In genomic region chr1:37056201-37056764, GRCh38 we compare ENCODE assay signal across 18 cellular contexts. TPM values are rescaled to one million over a fixed set of nuclear protein-coding genes. Genes with fewer than 3 reads are reported as not detected.
DNase-seq lines count a peak whose midpoint lies in the region; ATAC-seq and TF ChIP-seq lines count a peak whose summit lies in the region.
"Had no signal": no experiment of that assay in that cellular context is flagged by ENCODE, and none has a peak within 500 bp of the region (broad histone marks: within the 10 kb centered on the region; RNA-seq: fewer than 3 reads in every experiment).

No MANE protein-coding gene starts in this region.

- H3K4me1 Mint-ChIP-seq in GM23338 = peaks cover 24% of the 10 kb centered on the region
- H3K4me1 Mint-ChIP-seq: T-helper 17 cell had no signal

- H3K27ac Mint-ChIP-seq in GM23338 = no peak overlapping the region
- H3K27ac Mint-ChIP-seq: T-helper 17 cell had no signal

- peaks cover 7% of the 10 kb centered on the region for H3K27me3 Mint-ChIP-seq in GM23338 (ENCODE audit: insufficient read depth, low read depth, poor library complexity)

- H3K27ac ChIP-seq in GM23338 (ENCODE audit: low read depth) = no peak overlapping the region
- no peak overlapping the region for H3K27ac ChIP-seq in gastrocnemius medialis
- H3K27ac ChIP-seq: KMS-11, thoracic aorta had no signal

- no peaks in the 10 kb centered on the region for H3F3A ChIP-seq in GM23338 (replicated peaks; ENCODE audit: low read depth)

- H3K4me3 Mint-ChIP-seq in GM23338 = no peak overlapping the region
- H3K4me3 Mint-ChIP-seq: T-helper 17 cell had no signal

- no peaks in the 10 kb centered on the region for H3K79me2 ChIP-seq in GM23338 (replicated peaks; ENCODE audit: insufficient read depth)

- peak; percentile 74 for ATAC-seq in GM23338
- ATAC-seq in gastrocnemius medialis = no peak
- ATAC-seq: activated CD4-positive, CD25-positive, alpha-beta regulatory T cell treated with anti-CD3 and anti-CD28 coated beads, Interleukin-2, amount 50 U/mL, for 24 hours; T-helper 17 cell had no signal

- in situ Hi-C loops in gastrocnemius medialis (cut with MboI; ENCODE audit: low sequenced_read_pairs in 4 of 4) = no loop called here

- H3K4me1 ChIP-seq in GM23338 (ENCODE audit: insufficient read depth) = peaks cover 8% of the 10 kb centered on the region; the same call in 1 of the 2 replicates
- no peaks in the 10 kb centered on the region for H3K4me1 ChIP-seq in gastrocnemius medialis

- H3K36me3 ChIP-seq in GM23338 (ENCODE audit: insufficient read depth) = no peaks in the 10 kb centered on the region
- no peaks in the 10 kb centered on the region for H3K36me3 ChIP-seq in gastrocnemius medialis
- H3K36me3 ChIP-seq: thoracic aorta had no signal

- no peaks in the 10 kb centered on the region for H3K9me2 ChIP-seq in GM23338 (ENCODE audit: insufficient read depth)

- H3K4me3 ChIP-seq in GM23338 (no peak overlapping the region), gastrocnemius medialis (no peak overlapping the region)
- H3K4me3 ChIP-seq: thoracic aorta had no signal

- intact Hi-C loops in gastrocnemius medialis (cut with DNase I; ENCODE audit: low total_unique reads) = no loop called here

- DNase-seq in GM23338 (ENCODE audit: low spot score) (no peak), NCI-H2029 (lab: John Stamatoyannopoulos, UW) (peak; percentile 94), NCI-H524 treated with DMSO at 0.1 percent for 48 hours (lab: John Stamatoyannopoulos, UW) (peak; percentile 83), iPS-NIHi7 (ENCODE audit: extremely low spot score) (peak; percentile 26), kidney glomerular epithelial cell (lab: John Stamatoyannopoulos, UW) (no peak), gastrocnemius medialis (no peak), dedifferentiated amniotic fluid mesenchymal stem cell (ENCODE audit: extremely low spot score) (no peak)
- no peak for DNase-seq in activated naive CD4-positive, alpha-beta T cell (lab: John Stamatoyannopoulos, UW)
- DNase-seq: activated CD8-positive, alpha-beta memory T cell treated with anti-CD3 and anti-CD28 coated beads, Interleukin-2, amount 50 U/mL, for 48 hours; activated gamma-delta T cell treated with Interleukin-2 at 50 U/mL for 16 hours; kidney; Right ventricle myocardium superior; T-helper 17 cell had no signal

- no peak overlapping the region for H3K4me2 ChIP-seq in GM23338
- H3K4me2 ChIP-seq: KMS-11 had no signal

- H3K27me3 ChIP-seq in GM23338 (ENCODE audit: insufficient read depth) (no peaks in the 10 kb centered on the region), gastrocnemius medialis (no peaks in the 10 kb centered on the region)

- H3K36me3 Mint-ChIP-seq in GM23338 (ENCODE audit: low read depth) = no peaks in the 10 kb centered on the region

- no peaks in the 10 kb centered on the region for H3K9me3 ChIP-seq in gastrocnemius medialis
- H3K9me3 ChIP-seq: thoracic aorta had no signal

- H2AFZ ChIP-seq in GM23338 = peak overlapping the region; percentile 69

- H4K20me1 ChIP-seq in GM23338 (replicated peaks; ENCODE audit: insufficient read depth) = no peaks in the 10 kb centered on the region

- no peak for TF ChIP-seq POLR2A in gastrocnemius medialis (IDR thresholded peaks at IDR 0.05)

- TF ChIP-seq CTCF in GM23338 (conservative IDR thresholded peaks at IDR 0.05; ENCODE audit: low read depth in 2 of 2) = no peak
- no peak for TF ChIP-seq CTCF in gastrocnemius medialis (IDR thresholded peaks at IDR 0.05 in 4 of 5, conservative IDR thresholded peaks at IDR 0.05 in 1 of 5)

- no peaks in the 10 kb centered on the region for H3K9me3 Mint-ChIP-seq in GM23338

TF ChIP-seq in GM23338, 12 proteins besides CTCF, POLR2A, EP300 and RAD21:
- TF ChIP-seq EZH2phosphoT487 (IDR thresholded peaks at IDR 0.05; ENCODE audit: unreplicated experiment) (no peak), ZNF462 (CRISPR knock-in tag; IDR thresholded peaks at IDR 0.05) (no peak), CREB1 (CRISPR knock-in tag; IDR thresholded peaks at IDR 0.05; ENCODE audit: low read depth) (no peak), STAT1 (IDR thresholded peaks at IDR 0.05; ENCODE audit: unreplicated experiment) (no peak), ETS1 (IDR thresholded peaks at IDR 0.05) (no peak), EZH2 (IDR thresholded peaks at IDR 0.05; ENCODE audit: low read depth, unreplicated experiment) (no peak), ZNF114 (CRISPR knock-in tag; IDR thresholded peaks at IDR 0.05) (no peak), ZNF331 (CRISPR knock-in tag; IDR thresholded peaks at IDR 0.05; ENCODE audit: low read depth) (no peak), NANOG (IDR thresholded peaks at IDR 0.05; ENCODE audit: borderline replicate concordance) (no peak)

RNA-seq across cellular contexts. Expression of gene GRIK3, which starts 22.0 kb away (rescaled TPM):
- 2.8 and 2.9 TPM in 2 replicates for total RNA-seq in GM23338 (2014; rRNA removed; shearing (Covaris generic))
- polyA plus RNA-seq in GM23338 (2016; fragmentation: Nextera tagmentation; extraction: Ambion mirVana) = 0.23 and 0.31 TPM in 2 replicates
- under 1 TPM in 3 of 4 donors, not detected in 1; 0.13 to 0.22 (median 0.13) TPM for total RNA-seq in gastrocnemius medialis
- total RNA-seq: chondrocyte, pulmonary artery endothelial cell, T-helper 17 cell had no signal

Comparison
In these comparisons a context has a peak if more than half of its experiments do, and no peak if none do; other contexts are left out.
1. DNase-seq: peak in NCI-H2029 (single experiment), NCI-H524 treated with DMSO at 0.1 percent for 48 hours (single experiment) and iPS-NIHi7 (single experiment); none in GM23338 (single experiment), kidney glomerular epithelial cell (single experiment), gastrocnemius medialis (0 of 2), dedifferentiated amniotic fluid mesenchymal stem cell (single experiment) and activated naive CD4-positive, alpha-beta T cell (0 of 4).